3 cellular contexts compared by ENCODE assay signal in the genomic region with DNA sequence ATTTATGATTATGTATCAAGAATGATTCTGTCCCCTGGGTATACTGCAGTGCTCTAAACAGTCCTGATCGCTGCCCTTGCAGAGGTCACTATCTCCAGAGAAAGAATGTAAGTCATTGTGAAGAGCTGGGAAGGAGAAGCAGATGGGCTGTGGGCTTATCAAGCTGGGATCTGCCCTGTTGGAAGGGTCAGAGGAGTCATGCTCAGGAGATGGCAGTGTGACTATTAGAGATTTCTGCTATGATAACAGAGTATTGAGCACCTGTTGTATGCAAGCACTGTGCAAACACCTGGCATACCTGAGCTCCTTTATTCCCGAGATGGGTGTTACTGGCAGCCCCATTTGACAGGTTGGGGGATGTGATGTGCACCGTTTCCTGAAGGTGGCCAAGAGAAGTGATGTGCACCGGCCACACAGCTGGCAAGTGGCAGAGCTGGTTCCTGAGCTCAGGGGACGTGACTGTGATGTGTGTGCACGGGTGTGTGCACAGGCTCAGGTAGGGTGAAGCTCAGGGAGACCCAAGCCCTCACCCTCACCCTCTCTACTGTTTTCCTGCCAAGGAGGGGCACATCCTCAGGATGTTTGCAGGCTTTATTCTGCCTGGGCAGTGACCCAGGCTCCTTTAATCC.
TF ChIP-seq lines count a peak whose summit lies in the region.

No MANE protein-coding gene starts in this region.

TF ChIP-seq in A549, 52 proteins besides CTCF, POLR2A, EP300 and RAD21:
- no peak for TF ChIP-seq JUN (IDR thresholded peaks at IDR 0.05)

TF ChIP-seq in GM23338, 12 proteins besides CTCF, POLR2A, EP300 and RAD21 (continues in another document):
- TF ChIP-seq EZH2phosphoT487 (IDR thresholded peaks at IDR 0.05; ENCODE audit: unreplicated experiment): no peak
- TF ChIP-seq, protein P1, sequence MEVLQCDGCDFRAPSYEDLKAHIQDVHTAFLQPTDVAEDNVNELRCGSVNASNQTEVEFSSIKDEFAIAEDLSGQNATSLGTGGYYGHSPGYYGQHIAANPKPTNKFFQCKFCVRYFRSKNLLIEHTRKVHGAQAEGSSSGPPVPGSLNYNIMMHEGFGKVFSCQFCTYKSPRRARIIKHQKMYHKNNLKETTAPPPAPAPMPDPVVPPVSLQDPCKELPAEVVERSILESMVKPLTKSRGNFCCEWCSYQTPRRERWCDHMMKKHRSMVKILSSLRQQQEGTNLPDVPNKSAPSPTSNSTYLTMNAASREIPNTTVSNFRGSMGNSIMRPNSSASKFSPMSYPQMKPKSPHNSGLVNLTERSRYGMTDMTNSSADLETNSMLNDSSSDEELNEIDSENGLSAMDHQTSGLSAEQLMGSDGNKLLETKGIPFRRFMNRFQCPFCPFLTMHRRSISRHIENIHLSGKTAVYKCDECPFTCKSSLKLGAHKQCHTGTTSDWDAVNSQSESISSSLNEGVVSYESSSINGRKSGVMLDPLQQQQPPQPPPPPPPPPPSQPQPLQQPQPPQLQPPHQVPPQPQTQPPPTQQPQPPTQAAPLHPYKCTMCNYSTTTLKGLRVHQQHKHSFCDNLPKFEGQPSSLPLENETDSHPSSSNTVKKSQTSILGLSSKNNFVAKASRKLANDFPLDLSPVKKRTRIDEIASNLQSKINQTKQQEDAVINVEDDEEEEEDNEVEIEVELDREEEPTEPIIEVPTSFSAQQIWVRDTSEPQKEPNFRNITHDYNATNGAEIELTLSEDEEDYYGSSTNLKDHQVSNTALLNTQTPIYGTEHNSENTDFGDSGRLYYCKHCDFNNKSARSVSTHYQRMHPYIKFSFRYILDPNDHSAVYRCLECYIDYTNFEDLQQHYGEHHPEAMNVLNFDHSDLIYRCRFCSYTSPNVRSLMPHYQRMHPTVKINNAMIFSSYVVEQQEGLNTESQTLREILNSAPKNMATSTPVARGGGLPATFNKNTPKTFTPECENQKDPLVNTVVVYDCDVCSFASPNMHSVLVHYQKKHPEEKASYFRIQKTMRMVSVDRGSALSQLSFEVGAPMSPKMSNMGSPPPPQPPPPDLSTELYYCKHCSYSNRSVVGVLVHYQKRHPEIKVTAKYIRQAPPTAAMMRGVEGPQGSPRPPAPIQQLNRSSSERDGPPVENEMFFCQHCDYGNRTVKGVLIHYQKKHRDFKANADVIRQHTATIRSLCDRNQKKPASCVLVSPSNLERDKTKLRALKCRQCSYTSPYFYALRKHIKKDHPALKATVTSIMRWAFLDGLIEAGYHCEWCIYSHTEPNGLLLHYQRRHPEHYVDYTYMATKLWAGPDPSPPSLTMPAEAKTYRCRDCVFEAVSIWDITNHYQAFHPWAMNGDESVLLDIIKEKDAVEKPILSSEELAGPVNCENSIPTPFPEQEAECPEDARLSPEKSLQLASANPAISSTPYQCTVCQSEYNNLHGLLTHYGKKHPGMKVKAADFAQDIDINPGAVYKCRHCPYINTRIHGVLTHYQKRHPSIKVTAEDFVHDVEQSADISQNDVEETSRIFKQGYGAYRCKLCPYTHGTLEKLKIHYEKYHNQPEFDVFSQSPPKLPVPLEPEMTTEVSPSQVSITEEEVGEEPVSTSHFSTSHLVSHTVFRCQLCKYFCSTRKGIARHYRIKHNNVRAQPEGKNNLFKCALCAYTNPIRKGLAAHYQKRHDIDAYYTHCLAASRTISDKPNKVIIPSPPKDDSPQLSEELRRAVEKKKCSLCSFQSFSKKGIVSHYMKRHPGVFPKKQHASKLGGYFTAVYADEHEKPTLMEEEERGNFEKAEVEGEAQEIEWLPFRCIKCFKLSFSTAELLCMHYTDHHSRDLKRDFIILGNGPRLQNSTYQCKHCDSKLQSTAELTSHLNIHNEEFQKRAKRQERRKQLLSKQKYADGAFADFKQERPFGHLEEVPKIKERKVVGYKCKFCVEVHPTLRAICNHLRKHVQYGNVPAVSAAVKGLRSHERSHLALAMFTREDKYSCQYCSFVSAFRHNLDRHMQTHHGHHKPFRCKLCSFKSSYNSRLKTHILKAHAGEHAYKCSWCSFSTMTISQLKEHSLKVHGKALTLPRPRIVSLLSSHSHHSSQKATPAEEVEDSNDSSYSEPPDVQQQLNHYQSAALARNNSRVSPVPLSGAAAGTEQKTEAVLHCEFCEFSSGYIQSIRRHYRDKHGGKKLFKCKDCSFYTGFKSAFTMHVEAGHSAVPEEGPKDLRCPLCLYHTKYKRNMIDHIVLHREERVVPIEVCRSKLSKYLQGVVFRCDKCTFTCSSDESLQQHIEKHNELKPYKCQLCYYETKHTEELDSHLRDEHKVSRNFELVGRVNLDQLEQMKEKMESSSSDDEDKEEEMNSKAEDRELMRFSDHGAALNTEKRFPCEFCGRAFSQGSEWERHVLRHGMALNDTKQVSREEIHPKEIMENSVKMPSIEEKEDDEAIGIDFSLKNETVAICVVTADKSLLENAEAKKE (CRISPR knock-in tag; IDR thresholded peaks at IDR 0.05): no peak
- no peak for TF ChIP-seq NANOG (IDR thresholded peaks at IDR 0.05; ENCODE audit: borderline replicate concordance)
- TF ChIP-seq ZNF114 (CRISPR knock-in tag; IDR thresholded peaks at IDR 0.05): no peak
- no peak for TF ChIP-seq STAT1 (IDR thresholded peaks at IDR 0.05; ENCODE audit: unreplicated experiment)
- no peak for TF ChIP-seq EZH2 (IDR thresholded peaks at IDR 0.05; ENCODE audit: low read depth, unreplicated experiment)
- TF ChIP-seq POLR2AphosphoS5 (IDR thresholded peaks at IDR 0.05; ENCODE audit: low read depth): no peak
- TF ChIP-seq ZNF331 (CRISPR knock-in tag; IDR thresholded peaks at IDR 0.05; ENCODE audit: low read depth): no peak
- TF ChIP-seq, protein P2, sequence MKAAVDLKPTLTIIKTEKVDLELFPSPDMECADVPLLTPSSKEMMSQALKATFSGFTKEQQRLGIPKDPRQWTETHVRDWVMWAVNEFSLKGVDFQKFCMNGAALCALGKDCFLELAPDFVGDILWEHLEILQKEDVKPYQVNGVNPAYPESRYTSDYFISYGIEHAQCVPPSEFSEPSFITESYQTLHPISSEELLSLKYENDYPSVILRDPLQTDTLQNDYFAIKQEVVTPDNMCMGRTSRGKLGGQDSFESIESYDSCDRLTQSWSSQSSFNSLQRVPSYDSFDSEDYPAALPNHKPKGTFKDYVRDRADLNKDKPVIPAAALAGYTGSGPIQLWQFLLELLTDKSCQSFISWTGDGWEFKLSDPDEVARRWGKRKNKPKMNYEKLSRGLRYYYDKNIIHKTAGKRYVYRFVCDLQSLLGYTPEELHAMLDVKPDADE (IDR thresholded peaks at IDR 0.05): no peak

TF ChIP-seq in GM12878, 131 proteins besides CTCF, POLR2A, EP300 and RAD21:
- TF ChIP-seq, protein P3, sequence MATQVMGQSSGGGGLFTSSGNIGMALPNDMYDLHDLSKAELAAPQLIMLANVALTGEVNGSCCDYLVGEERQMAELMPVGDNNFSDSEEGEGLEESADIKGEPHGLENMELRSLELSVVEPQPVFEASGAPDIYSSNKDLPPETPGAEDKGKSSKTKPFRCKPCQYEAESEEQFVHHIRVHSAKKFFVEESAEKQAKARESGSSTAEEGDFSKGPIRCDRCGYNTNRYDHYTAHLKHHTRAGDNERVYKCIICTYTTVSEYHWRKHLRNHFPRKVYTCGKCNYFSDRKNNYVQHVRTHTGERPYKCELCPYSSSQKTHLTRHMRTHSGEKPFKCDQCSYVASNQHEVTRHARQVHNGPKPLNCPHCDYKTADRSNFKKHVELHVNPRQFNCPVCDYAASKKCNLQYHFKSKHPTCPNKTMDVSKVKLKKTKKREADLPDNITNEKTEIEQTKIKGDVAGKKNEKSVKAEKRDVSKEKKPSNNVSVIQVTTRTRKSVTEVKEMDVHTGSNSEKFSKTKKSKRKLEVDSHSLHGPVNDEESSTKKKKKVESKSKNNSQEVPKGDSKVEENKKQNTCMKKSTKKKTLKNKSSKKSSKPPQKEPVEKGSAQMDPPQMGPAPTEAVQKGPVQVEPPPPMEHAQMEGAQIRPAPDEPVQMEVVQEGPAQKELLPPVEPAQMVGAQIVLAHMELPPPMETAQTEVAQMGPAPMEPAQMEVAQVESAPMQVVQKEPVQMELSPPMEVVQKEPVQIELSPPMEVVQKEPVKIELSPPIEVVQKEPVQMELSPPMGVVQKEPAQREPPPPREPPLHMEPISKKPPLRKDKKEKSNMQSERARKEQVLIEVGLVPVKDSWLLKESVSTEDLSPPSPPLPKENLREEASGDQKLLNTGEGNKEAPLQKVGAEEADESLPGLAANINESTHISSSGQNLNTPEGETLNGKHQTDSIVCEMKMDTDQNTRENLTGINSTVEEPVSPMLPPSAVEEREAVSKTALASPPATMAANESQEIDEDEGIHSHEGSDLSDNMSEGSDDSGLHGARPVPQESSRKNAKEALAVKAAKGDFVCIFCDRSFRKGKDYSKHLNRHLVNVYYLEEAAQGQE (IDR thresholded peaks at IDR 0.05; ENCODE audit: low read depth, low read length): no peak
- TF ChIP-seq, protein P4, sequence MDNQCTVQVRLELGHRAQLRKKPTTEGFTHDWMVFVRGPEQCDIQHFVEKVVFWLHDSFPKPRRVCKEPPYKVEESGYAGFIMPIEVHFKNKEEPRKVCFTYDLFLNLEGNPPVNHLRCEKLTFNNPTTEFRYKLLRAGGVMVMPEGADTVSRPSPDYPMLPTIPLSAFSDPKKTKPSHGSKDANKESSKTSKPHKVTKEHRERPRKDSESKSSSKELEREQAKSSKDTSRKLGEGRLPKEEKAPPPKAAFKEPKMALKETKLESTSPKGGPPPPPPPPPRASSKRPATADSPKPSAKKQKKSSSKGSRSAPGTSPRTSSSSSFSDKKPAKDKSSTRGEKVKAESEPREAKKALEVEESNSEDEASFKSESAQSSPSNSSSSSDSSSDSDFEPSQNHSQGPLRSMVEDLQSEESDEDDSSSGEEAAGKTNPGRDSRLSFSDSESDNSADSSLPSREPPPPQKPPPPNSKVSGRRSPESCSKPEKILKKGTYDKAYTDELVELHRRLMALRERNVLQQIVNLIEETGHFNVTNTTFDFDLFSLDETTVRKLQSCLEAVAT (IDR thresholded peaks at IDR 0.05): no peak
- TF ChIP-seq, protein P5, sequence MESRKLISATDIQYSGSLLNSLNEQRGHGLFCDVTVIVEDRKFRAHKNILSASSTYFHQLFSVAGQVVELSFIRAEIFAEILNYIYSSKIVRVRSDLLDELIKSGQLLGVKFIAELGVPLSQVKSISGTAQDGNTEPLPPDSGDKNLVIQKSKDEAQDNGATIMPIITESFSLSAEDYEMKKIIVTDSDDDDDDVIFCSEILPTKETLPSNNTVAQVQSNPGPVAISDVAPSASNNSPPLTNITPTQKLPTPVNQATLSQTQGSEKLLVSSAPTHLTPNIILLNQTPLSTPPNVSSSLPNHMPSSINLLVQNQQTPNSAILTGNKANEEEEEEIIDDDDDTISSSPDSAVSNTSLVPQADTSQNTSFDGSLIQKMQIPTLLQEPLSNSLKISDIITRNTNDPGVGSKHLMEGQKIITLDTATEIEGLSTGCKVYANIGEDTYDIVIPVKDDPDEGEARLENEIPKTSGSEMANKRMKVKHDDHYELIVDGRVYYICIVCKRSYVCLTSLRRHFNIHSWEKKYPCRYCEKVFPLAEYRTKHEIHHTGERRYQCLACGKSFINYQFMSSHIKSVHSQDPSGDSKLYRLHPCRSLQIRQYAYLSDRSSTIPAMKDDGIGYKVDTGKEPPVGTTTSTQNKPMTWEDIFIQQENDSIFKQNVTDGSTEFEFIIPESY (IDR thresholded peaks at IDR 0.05): no peak
- TF ChIP-seq SMARCA5 (IDR thresholded peaks at IDR 0.05) (no peak), LARP7 (IDR thresholded peaks at IDR 0.05) (no peak), TAF1 (IDR thresholded peaks at IDR 0.05; ENCODE audit: borderline replicate concordance, low read depth, low read length) (no peak), ZBED1 (IDR thresholded peaks at IDR 0.05; ENCODE audit: borderline replicate concordance) (no peak), IKZF1 (conservative IDR thresholded peaks at IDR 0.05) (no peak), HDAC6 (IDR thresholded peaks at IDR 0.05; ENCODE audit: unreplicated experiment) (no peak), EZH2 (IDR thresholded peaks at IDR 0.05; ENCODE audit: borderline replicate concordance, control insufficient read depth, low read depth, low read length) (no peak), PML (IDR thresholded peaks at IDR 0.05; ENCODE audit: low read length) (no peak), BACH1 (IDR thresholded peaks at IDR 0.05; ENCODE audit: borderline replicate concordance) (no peak), NFIC (IDR thresholded peaks at IDR 0.05; ENCODE audit: low read depth, low read length) (no peak), HDGF (IDR thresholded peaks at IDR 0.05) (no peak), POU2F2 (IDR thresholded peaks at IDR 0.05; ENCODE audit: borderline replicate concordance, low read depth, low read length) (no peak), MTA3 (IDR thresholded peaks at IDR 0.05; ENCODE audit: borderline replicate concordance, low read length) (no peak), NFYA (IDR thresholded peaks at IDR 0.05; ENCODE audit: borderline replicate concordance, low read depth, low read length) (no peak)
- TF ChIP-seq, protein P6, sequence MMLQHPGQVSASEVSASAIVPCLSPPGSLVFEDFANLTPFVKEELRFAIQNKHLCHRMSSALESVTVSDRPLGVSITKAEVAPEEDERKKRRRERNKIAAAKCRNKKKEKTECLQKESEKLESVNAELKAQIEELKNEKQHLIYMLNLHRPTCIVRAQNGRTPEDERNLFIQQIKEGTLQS (IDR thresholded peaks at IDR 0.05; ENCODE audit: borderline replicate concordance, extremely low read depth, low read depth, low read length): no peak
- TF ChIP-seq, protein P7, sequence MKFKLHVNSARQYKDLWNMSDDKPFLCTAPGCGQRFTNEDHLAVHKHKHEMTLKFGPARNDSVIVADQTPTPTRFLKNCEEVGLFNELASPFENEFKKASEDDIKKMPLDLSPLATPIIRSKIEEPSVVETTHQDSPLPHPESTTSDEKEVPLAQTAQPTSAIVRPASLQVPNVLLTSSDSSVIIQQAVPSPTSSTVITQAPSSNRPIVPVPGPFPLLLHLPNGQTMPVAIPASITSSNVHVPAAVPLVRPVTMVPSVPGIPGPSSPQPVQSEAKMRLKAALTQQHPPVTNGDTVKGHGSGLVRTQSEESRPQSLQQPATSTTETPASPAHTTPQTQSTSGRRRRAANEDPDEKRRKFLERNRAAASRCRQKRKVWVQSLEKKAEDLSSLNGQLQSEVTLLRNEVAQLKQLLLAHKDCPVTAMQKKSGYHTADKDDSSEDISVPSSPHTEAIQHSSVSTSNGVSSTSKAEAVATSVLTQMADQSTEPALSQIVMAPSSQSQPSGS (IDR thresholded peaks at IDR 0.05; ENCODE audit: low read length): no peak
